Comparison of ENCODE assay signal across 8 cellular contexts in genomic region chr16:73000020-73000906, GRCh38. TPM values are rescaled to one million over a fixed set of nuclear protein-coding genes. Genes with fewer than 3 reads are reported as not detected.
A peak's percentile ranks its signal among the peaks of the same experiment; 100 is the strongest.
DNase-seq lines count a peak whose midpoint lies in the region; ATAC-seq and TF ChIP-seq lines count a peak whose summit lies in the region.

No MANE protein-coding gene starts in this region.

- no peak for TF ChIP-seq CTCF in brain (conservative IDR thresholded peaks at IDR 0.05)

- peaks cover 30 to 53% (median 42%) of the 10 kb centered on the region in 3 donors for H3K4me1 ChIP-seq in skeletal muscle tissue (ENCODE audit: control insufficient read depth in 3 of 3, insufficient read depth in 3 of 3, low read length in 3 of 3)

- ATAC-seq in HG02571 (IDR thresholded peaks at IDR 0.05; ENCODE audit: unreplicated experiment) (no peak), HG02678 (IDR thresholded peaks at IDR 0.05; ENCODE audit: unreplicated experiment) (no peak)

- peak overlapping the region; percentile 40 to 65 (median 47) for H3K9ac ChIP-seq in skeletal muscle tissue (ENCODE audit: low read depth in 1 of 3, low read length in 3 of 3)

- peak overlapping the region in 3 of 5 experiments; percentile 2 to 52 (median 25) for H3K4me3 Mint-ChIP-seq in brain

- peaks cover 0 to 3% (median 0%) of the 10 kb centered on the region in 3 donors for H3K9me3 ChIP-seq in skeletal muscle tissue (ENCODE audit: control insufficient read depth in 3 of 3, low read length in 3 of 3)

- no peaks in the 10 kb centered on the region for H3K27me3 Mint-ChIP-seq in brain

- H3K27me3 ChIP-seq in skeletal muscle tissue (ENCODE audit: control insufficient read depth in 3 of 3, insufficient read depth in 3 of 3, low read length in 3 of 3): no peaks in the 10 kb centered on the region

- peaks cover 53% of the 10 kb centered on the region for H3K36me3 Mint-ChIP-seq in brain

- H3K9me3 Mint-ChIP-seq in brain: peaks cover 15 to 21% (median 17%) of the 10 kb centered on the region in 5 experiments

- peak overlapping the region in 4 of 5 experiments; percentile 60 to 83 (median 64) for H3K27ac Mint-ChIP-seq in brain

- DNase-seq in HT1080 (ENCODE audit: low read depth) (peak; percentile 31), iris pigment epithelial cell (ENCODE audit: low read depth) (peak; percentile 29), iPS-NIHi11 (ENCODE audit: low spot score) (no peak)
- no peak for DNase-seq in stimulated activated naive CD4-positive, alpha-beta T cell (lab: John Stamatoyannopoulos, UW)

- peak overlapping the region; percentile 46 to 50 (median 49) for H3K4me3 ChIP-seq in skeletal muscle tissue (ENCODE audit: low read length in 3 of 3)

- H3K27ac ChIP-seq in skeletal muscle tissue (ENCODE audit: low read depth, low read length): peak overlapping the region; percentile 65

- H3K36me3 ChIP-seq in skeletal muscle tissue (ENCODE audit: control insufficient read depth in 3 of 3, insufficient read depth in 3 of 3, low read length in 3 of 3): no peaks in the 10 kb centered on the region

- peaks cover 69% of the 10 kb centered on the region for H3K4me1 Mint-ChIP-seq in brain

RNA-seq across cellular contexts. Expression of gene ZFHX3, which starts 47.7 kb away (rescaled TPM):
- total RNA-seq in HT1080 (2014; rRNA removed; shearing (Covaris generic)): 2.7 and 3.0 TPM in 2 replicates
- 2.6 and 3.8 TPM in 2 replicates for polyA plus RNA-seq in HT1080 (2015; cell fraction: cytosol; rRNA removed)
- polyA plus RNA-seq in HT1080 (2015; cell fraction: nucleus; rRNA removed): 4.8 and 5.6 TPM in 2 replicates
- polyA plus RNA-seq in brain (ENCODE audit: insufficient read depth, low read depth, low replicate concordance): 7.6 TPM
- total RNA-seq in skeletal muscle tissue: 8.9 TPM

Comparison
In these comparisons a context has a peak if more than half of its experiments do, and no peak if none do; other contexts are left out.
1. DNase-seq: peak in HT1080 (single experiment) and iris pigment epithelial cell (single experiment); none in stimulated activated naive CD4-positive, alpha-beta T cell (0 of 6) and iPS-NIHi11 (single experiment).